14 cellular contexts compared by ENCODE assay signal in the genomic region with DNA sequence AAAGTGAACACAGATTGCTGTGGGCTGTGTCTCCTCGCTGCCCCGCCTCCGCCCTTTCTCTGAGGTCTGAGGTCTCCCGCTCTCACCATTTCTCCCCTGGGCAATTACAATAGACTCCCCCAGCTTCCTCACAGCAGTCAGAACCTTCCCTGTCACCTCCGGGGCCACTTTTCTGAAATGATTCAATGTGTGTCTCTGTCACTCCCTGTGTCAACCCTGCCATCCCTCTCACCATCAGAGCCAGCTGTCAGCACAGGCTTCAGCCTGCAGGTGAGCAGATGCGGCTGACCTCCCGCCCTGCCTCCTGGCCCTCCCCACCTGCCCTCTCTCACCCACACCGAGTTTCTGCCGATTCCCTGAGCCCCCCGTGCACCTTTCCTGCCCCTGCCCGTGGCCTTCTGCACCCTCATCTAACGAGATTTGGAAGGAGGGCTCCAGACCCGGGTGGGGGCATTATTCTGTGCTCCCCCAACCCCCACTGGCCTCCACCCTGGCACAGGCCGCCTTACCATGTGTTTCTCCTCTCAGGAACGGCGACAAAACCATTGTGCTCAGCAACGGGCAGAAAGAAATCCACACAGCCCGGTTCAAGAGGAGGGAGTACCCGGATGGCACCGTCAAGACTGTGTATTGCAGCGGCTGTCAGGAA. TPM values are rescaled to one million over a fixed set of nuclear protein-coding genes. Genes with fewer than 3 reads are reported as not detected.
DNase-seq lines count a peak whose midpoint lies in the region; ATAC-seq, FAIRE-seq and TF ChIP-seq lines count a peak whose summit lies in the region.
"Not testable (repeated sequence)": the region's sequence is repeated elsewhere in the genome, so short reads cannot be mapped to it uniquely, and the experiment has no call there.
"Had no signal": no experiment of that assay in that cellular context is flagged by ENCODE, and none has a peak within 500 bp of the region (broad histone marks: within the 10 kb centered on the region; RNA-seq: fewer than 3 reads in every experiment).

No MANE protein-coding gene starts in this region.

- H4K20me1 ChIP-seq in GM23338 (replicated peaks; ENCODE audit: insufficient read depth), result not testable (repeated sequence)

- not testable (repeated sequence) for H3K36me3 Mint-ChIP-seq in GM23338 (ENCODE audit: low read depth); activated CD8-positive, alpha-beta memory T cell treated with anti-CD3 and anti-CD28 coated beads, Interleukin-2, amount 10 ng/mL, durations not matched to agents 7 days and 5 days; activated naive CD8-positive, alpha-beta T cell treated with anti-CD3 and anti-CD28 coated beads, Interleukin-2, amount 50 U/mL, for 24 hours (ENCODE audit: low read depth); stimulated activated effector memory CD8-positive, alpha-beta T cell treated with anti-CD3 and anti-CD28 coated beads, Interleukin-12 subunit alpha, Interleukin-12 subunit beta, amount 100 ng/mL, for 72 hours

- not testable (repeated sequence) for H3K27ac Mint-ChIP-seq in GM23338; activated CD8-positive, alpha-beta memory T cell treated with anti-CD3 and anti-CD28 coated beads, Interleukin-2, amount 10 ng/mL, durations not matched to agents 7 days and 5 days; activated naive CD8-positive, alpha-beta T cell treated with anti-CD3 and anti-CD28 coated beads, Interleukin-2, amount 50 U/mL, for 24 hours; stimulated activated effector memory CD8-positive, alpha-beta T cell treated with anti-CD3 and anti-CD28 coated beads, Interleukin-12 subunit alpha, Interleukin-12 subunit beta, amount 100 ng/mL, for 72 hours

- not testable (repeated sequence) for H3K4me3 Mint-ChIP-seq in GM23338; activated CD8-positive, alpha-beta memory T cell treated with anti-CD3 and anti-CD28 coated beads, Interleukin-2, amount 10 ng/mL, durations not matched to agents 7 days and 5 days; activated naive CD8-positive, alpha-beta T cell treated with anti-CD3 and anti-CD28 coated beads, Interleukin-2, amount 50 U/mL, for 24 hours; stimulated activated effector memory CD8-positive, alpha-beta T cell treated with anti-CD3 and anti-CD28 coated beads, Interleukin-12 subunit alpha, Interleukin-12 subunit beta, amount 100 ng/mL, for 72 hours

- H2AFZ ChIP-seq in GM23338, result not testable (repeated sequence)

- H3F3A ChIP-seq in GM23338 (replicated peaks; ENCODE audit: low read depth), result not testable (repeated sequence)

- not testable (repeated sequence) for H3K27ac ChIP-seq in GM23338 (ENCODE audit: low read depth)

- CTCF ChIA-PET in activated CD8-positive, alpha-beta memory T cell treated with anti-CD3 and anti-CD28 coated beads, Interleukin-2, amount 10 ng/mL, durations not matched to agents 7 days and 5 days (lab: Charles Lee), result not testable (repeated sequence)

- not testable (repeated sequence) for H3K27me3 ChIP-seq in GM23338 (ENCODE audit: insufficient read depth)

- ATAC-seq in GM23338, result peak; percentile 78
- not testable (repeated sequence) for ATAC-seq in activated CD8-positive, alpha-beta memory T cell treated with anti-CD3 and anti-CD28 coated beads, Interleukin-2, amount 10 ng/mL, durations not matched to agents 7 days and 5 days
- peak; percentile 24 for ATAC-seq in activated naive CD8-positive, alpha-beta T cell treated with anti-CD3 and anti-CD28 coated beads, Interleukin-2, amount 50 U/mL, for 24 hours
- peak; percentile 88 for ATAC-seq in stimulated activated effector memory CD8-positive, alpha-beta T cell treated with anti-CD3 and anti-CD28 coated beads, Interleukin-12 subunit alpha, Interleukin-12 subunit beta, amount 100 ng/mL, for 72 hours

- not testable (repeated sequence) for H3K79me2 ChIP-seq in GM23338 (replicated peaks; ENCODE audit: insufficient read depth)

- TF ChIP-seq CTCF in GM23338 (conservative IDR thresholded peaks at IDR 0.05; ENCODE audit: low read depth in 2 of 2), result not testable (repeated sequence)

- peak; percentile 20 for FAIRE-seq in urothelium cell line (lab: Jason Lieb, UNC)

- H3K4me1 Mint-ChIP-seq in GM23338; activated CD8-positive, alpha-beta memory T cell treated with anti-CD3 and anti-CD28 coated beads, Interleukin-2, amount 10 ng/mL, durations not matched to agents 7 days and 5 days; activated naive CD8-positive, alpha-beta T cell treated with anti-CD3 and anti-CD28 coated beads, Interleukin-2, amount 50 U/mL, for 24 hours; stimulated activated effector memory CD8-positive, alpha-beta T cell treated with anti-CD3 and anti-CD28 coated beads, Interleukin-12 subunit alpha, Interleukin-12 subunit beta, amount 100 ng/mL, for 72 hours: not testable (repeated sequence)

- not testable (repeated sequence) for H3K4me1 ChIP-seq in GM23338 (ENCODE audit: insufficient read depth)

- not testable (repeated sequence) for H3K27me3 Mint-ChIP-seq in GM23338 (ENCODE audit: insufficient read depth, low read depth, poor library complexity)
- H3K27me3 Mint-ChIP-seq in activated CD8-positive, alpha-beta memory T cell treated with anti-CD3 and anti-CD28 coated beads, Interleukin-2, amount 10 ng/mL, durations not matched to agents 7 days and 5 days, result peaks cover 44% of the 10 kb centered on the region
- peaks cover 27% of the 10 kb centered on the region for H3K27me3 Mint-ChIP-seq in activated naive CD8-positive, alpha-beta T cell treated with anti-CD3 and anti-CD28 coated beads, Interleukin-2, amount 50 U/mL, for 24 hours

- H3K36me3 ChIP-seq in GM23338 (ENCODE audit: insufficient read depth), result not testable (repeated sequence)

- not testable (repeated sequence) for H3K4me3 ChIP-seq in GM23338

- H3K9me2 ChIP-seq in GM23338 (ENCODE audit: insufficient read depth), result not testable (repeated sequence)

- H3K9me3 Mint-ChIP-seq in GM23338; activated CD8-positive, alpha-beta memory T cell treated with anti-CD3 and anti-CD28 coated beads, Interleukin-2, amount 10 ng/mL, durations not matched to agents 7 days and 5 days (ENCODE audit: low read depth); activated naive CD8-positive, alpha-beta T cell treated with anti-CD3 and anti-CD28 coated beads, Interleukin-2, amount 50 U/mL, for 24 hours; stimulated activated effector memory CD8-positive, alpha-beta T cell treated with anti-CD3 and anti-CD28 coated beads, Interleukin-12 subunit alpha, Interleukin-12 subunit beta, amount 100 ng/mL, for 72 hours: not testable (repeated sequence)

- not testable (repeated sequence) for DNase-seq in GM23338 (ENCODE audit: low spot score); activated naive CD8-positive, alpha-beta T cell treated with anti-CD3 and anti-CD28 coated beads, Interleukin-2, amount 50 U/mL, for 24 hours; stimulated activated effector memory CD8-positive, alpha-beta T cell treated with anti-CD3 and anti-CD28 coated beads, Interleukin-12 subunit alpha, Interleukin-12 subunit beta, amount 100 ng/mL, for 72 hours (ENCODE audit: low spot score in 2 of 2); urothelium cell line (ENCODE audit: low spot score)
- peak; percentile 7 for DNase-seq in SW480 (ENCODE audit: low spot score)
- peak; percentile 38 for DNase-seq in activated CD8-positive, alpha-beta memory T cell treated with anti-CD3 and anti-CD28 coated beads, Interleukin-2, amount 10 ng/mL, durations not matched to agents 7 days and 5 days
- DNase-seq in left kidney (ENCODE audit: low read depth, low spot score), result peak; percentile 34

- H3K4me2 ChIP-seq in GM23338, result not testable (repeated sequence)

RNA-seq across cellular contexts. Expression of gene GPR31, which starts 38.3 kb away (rescaled TPM):
- not detected in 2 replicates for total RNA-seq in GM23338 (2014; rRNA removed; shearing (Covaris generic))
- not detected in 2 replicates for polyA plus RNA-seq in GM23338 (2016; fragmentation: Nextera tagmentation; extraction: Ambion mirVana)
- total RNA-seq in activated CD8-positive, alpha-beta memory T cell treated with anti-CD3 and anti-CD28 coated beads, Interleukin-2, amount 10 ng/mL, durations not matched to agents 7 days and 5 days, result not detected
- total RNA-seq: A172; CD4-positive, CD25-positive, alpha-beta regulatory T cell; Daoy; G401; GM23248; H7 had no signal
- polyA plus RNA-seq: CD4-positive, CD25-positive, alpha-beta regulatory T cell; GM23248; IgD-negative memory B cell had no signal
